Comparison of ENCODE assay signal across 2 cellular contexts in the genomic region with DNA sequence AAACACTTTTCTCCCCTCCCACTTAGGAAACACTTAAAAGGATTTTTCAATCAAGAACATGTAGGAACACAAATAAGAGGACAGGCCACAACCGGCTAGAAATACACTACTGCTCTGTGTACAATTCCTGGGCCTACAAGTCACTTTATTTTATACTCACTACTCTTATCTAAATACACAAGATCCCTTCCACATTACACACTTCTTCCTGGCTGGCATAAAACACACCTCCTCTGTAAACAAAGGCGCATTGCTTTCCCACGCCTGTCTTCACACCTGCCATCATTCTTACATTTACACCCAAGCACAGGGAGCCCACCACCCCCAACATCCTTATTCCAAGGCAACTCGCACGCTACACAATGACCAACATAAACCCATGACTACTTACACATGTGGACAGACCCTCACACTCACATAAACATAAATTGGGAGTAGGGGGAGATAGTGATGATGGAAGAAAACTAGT.
TF ChIP-seq lines count a peak whose summit lies in the region.

No MANE protein-coding gene starts in this region.

TF ChIP-seq in HCT116, 20 proteins besides CTCF, POLR2A, EP300 and RAD21 (continued from another document):
- TF ChIP-seq SIN3A (IDR thresholded peaks at IDR 0.05; ENCODE audit: low read depth) (no peak), EGR1 (IDR thresholded peaks at IDR 0.05; ENCODE audit: low read depth) (no peak), SRF (IDR thresholded peaks at IDR 0.05; ENCODE audit: low read depth) (no peak), JUND (IDR thresholded peaks at IDR 0.05) (no peak), ATF3 (IDR thresholded peaks at IDR 0.05) (no peak), ZFX (IDR thresholded peaks at IDR 0.05) (no peak), MAX (IDR thresholded peaks at IDR 0.05) (no peak), CEBPB (IDR thresholded peaks at IDR 0.05; ENCODE audit: low read depth) (no peak)
TF ChIP-seq in HCT116: peak in this region for 0.

TF ChIP-seq in HEK293T, 16 proteins besides CTCF, POLR2A, EP300 and RAD21 (continued from another document):
- TF ChIP-seq PKNOX1 (IDR thresholded peaks at IDR 0.05) (no peak), SP1 (IDR thresholded peaks at IDR 0.05) (no peak), FOXK2 (IDR thresholded peaks at IDR 0.05) (no peak), FOXA1 (IDR thresholded peaks at IDR 0.05) (no peak), FOXM1 (IDR thresholded peaks at IDR 0.05; ENCODE audit: borderline replicate concordance) (no peak), BHLHE40 (IDR thresholded peaks at IDR 0.05; ENCODE audit: borderline replicate concordance) (no peak), LEF1 (IDR thresholded peaks at IDR 0.05; ENCODE audit: borderline replicate concordance) (no peak), SUZ12 (IDR thresholded peaks at IDR 0.05) (no peak)
